30 cellular contexts compared by ENCODE assay signal in genomic region chr6:124742971-124743370, GRCh38.
A peak's percentile ranks its signal among the peaks of the same experiment; 100 is the strongest.
DNase-seq lines count a peak whose midpoint lies in the region; ATAC-seq, FAIRE-seq and TF ChIP-seq lines count a peak whose summit lies in the region.
"Had no signal": no experiment of that assay in that cellular context is flagged by ENCODE, and none has a peak within 500 bp of the region (broad histone marks: within the 10 kb centered on the region; RNA-seq: fewer than 3 reads in every experiment).

No MANE protein-coding gene starts in this region.

- peaks cover 28% of the 10 kb centered on the region for H3K4me1 ChIP-seq in keratinocyte (ENCODE audit: control insufficient read depth, extremely low read depth, insufficient read depth, low read length)
- H3K4me1 ChIP-seq: pancreas had no signal

- no peaks in the 10 kb centered on the region for H3K9me3 Mint-ChIP-seq in glutamatergic neuron (ENCODE audit: unreplicated experiment)
- H3K9me3 Mint-ChIP-seq: activated CD4-positive, alpha-beta memory T cell treated with anti-CD3 and anti-CD28 coated beads for 36 hours; activated naive CD4-positive, alpha-beta T cell treated with anti-CD3 and anti-CD28 coated beads, Interleukin-2, amount 10 ng/mL, durations not matched to agents 7 days and 5 days; activated T-helper 1 cell treated with anti-CD3 and anti-CD28 coated beads, Interleukin-12 subunit alpha, Interleukin-12 subunit beta, Interleukin-2, Interleukin-4 antibody, amounts not matched to agents 30 ng/mL and 10 ng/mL and 1 ng/mL, durations not matched to agents 14 hours and 24 hours and 36 hours; type B pancreatic cell had no signal

- no peaks in the 10 kb centered on the region for H3K36me3 ChIP-seq in keratinocyte (ENCODE audit: control insufficient read depth in 2 of 2, extremely low read depth in 1 of 2, insufficient read depth in 2 of 2, low read length in 2 of 2)
- H3K36me3 ChIP-seq: heart left ventricle, pancreas had no signal

- in situ Hi-C loops in astrocyte of the spinal cord (cut with HindIII; ENCODE audit: low sequenced_read_pairs) (no loop called here), G401 (cut with HindIII; ENCODE audit: low sequenced_read_pairs) (no loop called here)

- H3K4me1 Mint-ChIP-seq in glutamatergic neuron (ENCODE audit: low read depth, unreplicated experiment) = no peaks in the 10 kb centered on the region
- H3K4me1 Mint-ChIP-seq: activated naive CD4-positive, alpha-beta T cell treated with anti-CD3 and anti-CD28 coated beads, Interleukin-2, amount 10 ng/mL, durations not matched to agents 7 days and 5 days; central memory CD8-positive, alpha-beta T cell had no signal

- no peaks in the 10 kb centered on the region for H3K36me3 Mint-ChIP-seq in glutamatergic neuron (ENCODE audit: unreplicated experiment)
- H3K36me3 Mint-ChIP-seq: activated CD4-positive, alpha-beta memory T cell treated with anti-CD3 and anti-CD28 coated beads for 36 hours; activated naive CD4-positive, alpha-beta T cell treated with anti-CD3 and anti-CD28 coated beads, Interleukin-2, amount 10 ng/mL, durations not matched to agents 7 days and 5 days; type B pancreatic cell had no signal

- no peaks in the 10 kb centered on the region for H3K27me3 Mint-ChIP-seq in glutamatergic neuron (ENCODE audit: unreplicated experiment)
- H3K27me3 Mint-ChIP-seq: activated naive CD4-positive, alpha-beta T cell treated with anti-CD3 and anti-CD28 coated beads, Interleukin-2, amount 10 ng/mL, durations not matched to agents 7 days and 5 days; central memory CD8-positive, alpha-beta T cell; type B pancreatic cell had no signal

- no peak overlapping the region for H2AFZ ChIP-seq in keratinocyte (ENCODE audit: control insufficient read depth, low read length)

- no peaks in the 10 kb centered on the region for H3K79me2 ChIP-seq in keratinocyte (ENCODE audit: control insufficient read depth, insufficient read depth, low read length)

- H3K27me3 ChIP-seq in keratinocyte (ENCODE audit: control insufficient read depth, extremely low read depth, insufficient read depth, low read length) = peaks cover 5% of the 10 kb centered on the region
- H3K27me3 ChIP-seq: dorsolateral prefrontal cortex, heart left ventricle, pancreas had no signal

- H3K9ac ChIP-seq in keratinocyte (ENCODE audit: control insufficient read depth, extremely low read depth, insufficient read depth, low read length) = no peak overlapping the region

- no peak for TF ChIP-seq CTCF in LNCaP clone FGC (IDR thresholded peaks at IDR 0.05; ENCODE audit: control insufficient read depth, extremely low read depth, insufficient read depth)
- no peak for TF ChIP-seq CTCF in astrocyte of the spinal cord (IDR thresholded peaks at IDR 0.05; ENCODE audit: low read depth, low read length)
- no peak for TF ChIP-seq CTCF in keratinocyte (optimal IDR thresholded peaks at IDR 0.05 in 1 of 3, IDR thresholded peaks at IDR 0.05 in 1 of 3, conservative IDR thresholded peaks at IDR 0.05 in 1 of 3; ENCODE audit: extremely low read depth in 1 of 3, insufficient read depth in 2 of 3, low read length in 3 of 3)
- TF ChIP-seq CTCF in glutamatergic neuron (IDR thresholded peaks at IDR 0.05; ENCODE audit: partially characterized antibody, unreplicated experiment) = no peak

- dilution Hi-C loops in keratinocyte (cut with MboI; ENCODE audit: extremely low pct_ligation_motif_present, low sequenced_read_pairs) = no loop called here

- FAIRE-seq in keratinocyte (lab: Jason Lieb, UNC) = peak; percentile 72
- FAIRE-seq: GM18507, pancreas, TTC549 had no signal

- no peaks in the 10 kb centered on the region for H3K9me3 ChIP-seq in keratinocyte (ENCODE audit: control insufficient read depth, low read depth, low read length)
- H3K9me3 ChIP-seq: heart left ventricle, pancreas had no signal

- H3K4me2 ChIP-seq in keratinocyte (ENCODE audit: control insufficient read depth, extremely low read depth, insufficient read depth, low read depth, low read length) = peak overlapping the region; percentile 0

- H3K4me3 ChIP-seq in LNCaP clone FGC (ENCODE audit: low read depth, low read length) (no peak overlapping the region), astrocyte of the spinal cord (ENCODE audit: low read depth, low read length) (no peak overlapping the region), keratinocyte (ENCODE audit: control insufficient read depth in 2 of 3, extremely low read depth in 1 of 3, insufficient read depth in 2 of 3, low read depth in 1 of 3, low read length in 3 of 3) (no peak overlapping the region)
- H3K4me3 ChIP-seq: dorsolateral prefrontal cortex, heart left ventricle, pancreas had no signal

- H3K27ac Mint-ChIP-seq in glutamatergic neuron (ENCODE audit: unreplicated experiment) = no peak overlapping the region
- H3K27ac Mint-ChIP-seq: activated CD4-positive, alpha-beta memory T cell treated with anti-CD3 and anti-CD28 coated beads for 36 hours; activated naive CD4-positive, alpha-beta T cell treated with anti-CD3 and anti-CD28 coated beads, Interleukin-2, amount 10 ng/mL, durations not matched to agents 7 days and 5 days; activated T-helper 1 cell treated with anti-CD3 and anti-CD28 coated beads, Interleukin-12 subunit alpha, Interleukin-12 subunit beta, Interleukin-2, Interleukin-4 antibody, amounts not matched to agents 30 ng/mL and 10 ng/mL and 1 ng/mL, durations not matched to agents 14 hours and 24 hours and 36 hours; type B pancreatic cell had no signal

- no peak overlapping the region for H3K4me3 Mint-ChIP-seq in glutamatergic neuron (ENCODE audit: unreplicated experiment)
- H3K4me3 Mint-ChIP-seq: activated CD4-positive, alpha-beta memory T cell treated with anti-CD3 and anti-CD28 coated beads for 36 hours; activated naive CD4-positive, alpha-beta T cell treated with anti-CD3 and anti-CD28 coated beads, Interleukin-2, amount 10 ng/mL, durations not matched to agents 7 days and 5 days; activated T-helper 1 cell treated with anti-CD3 and anti-CD28 coated beads, Interleukin-12 subunit alpha, Interleukin-12 subunit beta, Interleukin-2, Interleukin-4 antibody, amounts not matched to agents 30 ng/mL and 10 ng/mL and 1 ng/mL, durations not matched to agents 14 hours and 24 hours and 36 hours; central memory CD8-positive, alpha-beta T cell; type B pancreatic cell had no signal

- ATAC-seq in GM19467 (IDR thresholded peaks at IDR 0.05; ENCODE audit: unreplicated experiment) = no peak
- ATAC-seq in HG03108 (IDR thresholded peaks at IDR 0.05; ENCODE audit: unreplicated experiment) = no peak
- ATAC-seq: activated CD4-positive, CD25-positive, alpha-beta regulatory T cell treated with anti-CD3 and anti-CD28 coated beads, Interleukin-2, amount 50 U/mL, for 24 hours; heart left ventricle; pancreas; right cardiac atrium had no signal

- H4K20me1 ChIP-seq in keratinocyte (ENCODE audit: control insufficient read depth, extremely low read depth, insufficient read depth, low read length) = no peaks in the 10 kb centered on the region

- H3K9me1 ChIP-seq in keratinocyte (ENCODE audit: control insufficient read depth, extremely low read depth, insufficient read depth, low read length) = no peaks in the 10 kb centered on the region

- H3K27ac ChIP-seq in keratinocyte (ENCODE audit: control insufficient read depth, insufficient read depth, low read length) = no peak overlapping the region
- H3K27ac ChIP-seq: dorsolateral prefrontal cortex, heart left ventricle, pancreas had no signal

- DNase-seq in DMS79 (lab: John Stamatoyannopoulos, UW) (peak; percentile 9), LNCaP clone FGC (ENCODE audit: low read depth) (peak; percentile 74), astrocyte of the spinal cord (ENCODE audit: low read depth, low spot score) (peak; percentile 42), keratinocyte (ENCODE audit: low read depth, low spot score) (no peak), glutamatergic neuron (no peak), G401 (ENCODE audit: low spot score) (no peak)
- DNase-seq: ACHN; activated CD4-positive, alpha-beta memory T cell treated with anti-CD3 and anti-CD28 coated beads for 36 hours; activated CD8-positive, alpha-beta memory T cell treated with anti-CD3 and anti-CD28 coated beads, Interleukin-2, amount 50 U/mL, for 4 hours; activated naive CD4-positive, alpha-beta T cell treated with anti-CD3 and anti-CD28 coated beads, Interleukin-2, amount 10 ng/mL, durations not matched to agents 7 days and 5 days; DND-41; dorsolateral prefrontal cortex; heart left ventricle; IMR-90; NCI-H1105; NCI-H2029; NCI-H345; pancreas; right cardiac atrium; stimulated activated CD4-positive, alpha-beta T cell treated with anti-CD3 and anti-CD28 coated beads, Interleukin-12 subunit alpha, Interleukin-12 subunit beta, amount 100 ng/mL, for 4 hours; stimulated activated CD4-positive, alpha-beta T cell treated with anti-CD3 and anti-CD28 coated beads, Interleukin-4, amount 100 ng/mL, for 1 hour; T-helper 1 cell had no signal

Comparison
In these comparisons a context has a peak if more than half of its experiments do, and no peak if none do; other contexts are left out.
1. DNase-seq: peak in DMS79 (single experiment), LNCaP clone FGC (single experiment) and astrocyte of the spinal cord (single experiment); none in keratinocyte (single experiment), glutamatergic neuron (single experiment) and G401 (single experiment).